Comparison of ENCODE assay signal across 23 cellular contexts in the genomic region with DNA sequence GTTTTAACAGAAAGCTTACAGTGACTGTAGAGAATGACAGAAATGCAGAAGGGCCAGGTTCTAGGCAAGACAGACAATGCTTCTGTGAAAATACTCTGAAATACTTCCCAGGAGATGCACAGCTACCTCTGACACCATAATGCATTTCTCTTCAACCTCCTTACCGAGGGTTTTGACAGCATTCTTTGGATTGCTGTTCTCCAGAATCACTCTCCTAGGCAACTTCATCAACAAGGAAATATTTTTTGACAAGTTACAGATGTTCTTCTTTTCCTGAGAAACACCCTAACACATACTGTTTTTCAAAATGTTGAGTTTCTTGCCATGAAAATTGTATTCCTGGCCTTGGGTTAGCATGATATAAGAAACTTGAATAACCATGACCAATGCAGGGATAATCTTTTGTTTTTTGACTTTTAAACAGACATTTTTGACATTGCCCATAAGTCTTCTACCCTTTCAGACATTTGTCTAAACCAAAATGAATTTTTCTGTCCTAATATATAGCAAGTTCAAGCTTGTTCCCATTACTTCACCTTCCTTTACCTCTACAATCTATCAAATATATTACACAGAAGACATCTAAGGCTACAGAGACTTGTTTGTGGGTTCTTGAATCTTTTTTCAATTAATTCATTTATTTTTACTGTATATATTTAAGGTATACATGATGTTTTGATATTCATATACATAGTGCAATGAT.
DNase-seq lines count a peak whose midpoint lies in the region; ATAC-seq and TF ChIP-seq lines count a peak whose summit lies in the region.
"Had no signal": no experiment of that assay in that cellular context is flagged by ENCODE, and none has a peak within 500 bp of the region (broad histone marks: within the 10 kb centered on the region; RNA-seq: fewer than 3 reads in every experiment).

No MANE protein-coding gene starts in this region.

- H3K4me3 ChIP-seq in left ventricle myocardium inferior: no peak overlapping the region
- H3K4me3 ChIP-seq: A549, coronary artery, PC-9, SJCRH30 had no signal

- ATAC-seq in GM19455 (IDR thresholded peaks at IDR 0.05; ENCODE audit: unreplicated experiment): no peak
- ATAC-seq: A549 had no signal

- no peak for TF ChIP-seq CTCF in HFFc6 (IDR thresholded peaks at IDR 0.05)
- TF ChIP-seq CTCF in chondrocyte (IDR thresholded peaks at IDR 0.05): no peak
- no peak for TF ChIP-seq CTCF in left ventricle myocardium inferior (IDR thresholded peaks at IDR 0.05; ENCODE audit: borderline replicate concordance)

- no peaks in the 10 kb centered on the region for H3K27me3 ChIP-seq in left ventricle myocardium inferior (ENCODE audit: low read depth)
- H3K27me3 ChIP-seq: SJCRH30 had no signal

- H3K9me3 ChIP-seq in left ventricle myocardium inferior (replicated peaks): no peaks in the 10 kb centered on the region
- H3K9me3 ChIP-seq: A549 had no signal

- H3K4me3 Mint-ChIP-seq in HFFc6 (no peak overlapping the region), chondrocyte (ENCODE audit: unreplicated experiment) (no peak overlapping the region)
- H3K4me3 Mint-ChIP-seq: CD4-positive, alpha-beta T cell; IgD-negative memory B cell had no signal

- no peaks in the 10 kb centered on the region for H3K36me3 Mint-ChIP-seq in HFFc6 (ENCODE audit: low read depth)
- no peaks in the 10 kb centered on the region for H3K36me3 Mint-ChIP-seq in chondrocyte (ENCODE audit: low read depth)
- H3K36me3 Mint-ChIP-seq: IgD-negative memory B cell had no signal

- DNase-seq in AG08395 (ENCODE audit: low spot score) (peak; percentile 63), HFFc6 (peak; percentile 58), chondrocyte (ENCODE audit: low spot score) (no peak), left ventricle myocardium inferior (no peak), GM19240 (ENCODE audit: insufficient read length, low spot score) (no peak), COLO829 (ENCODE audit: low spot score) (no peak)
- no peak for DNase-seq in activated effector memory CD4-positive, alpha-beta T cell treated with anti-CD3 and anti-CD28 coated beads, Interleukin-2, amount 50 U/mL, for 16 hours
- DNase-seq: activated CD4-positive, alpha-beta T cell treated with anti-CD3 and anti-CD28 coated beads, Interleukin-2, amount 50 U/mL, for 4 hours; activated naive CD4-positive, alpha-beta T cell; anterior cingulate cortex; CD4-positive, alpha-beta T cell; H7; NCI-H1694; NCI-H345; occipital lobe; PC-9; right cardiac atrium; SJCRH30; stimulated activated CD4-positive, alpha-beta T cell treated with anti-CD3 and anti-CD28 coated beads, Interleukin-15, amount 100 ng/mL, for 24 hours had no signal

- H3K4me1 ChIP-seq in left ventricle myocardium inferior: no peaks in the 10 kb centered on the region
- H3K4me1 ChIP-seq: A549, SJCRH30 had no signal

- intact Hi-C loops in left ventricle myocardium inferior (cut with micrococcal nuclease): no loop called here

- H3K9me3 Mint-ChIP-seq in HFFc6 (no peaks in the 10 kb centered on the region; the same call in 1 of the 2 replicates), chondrocyte (ENCODE audit: low read depth) (peaks cover 8% of the 10 kb centered on the region)
- H3K9me3 Mint-ChIP-seq: CD4-positive, alpha-beta T cell had no signal

- H3K27me3 Mint-ChIP-seq in HFFc6 (ENCODE audit: insufficient read depth) (peaks cover 3% of the 10 kb centered on the region), chondrocyte (ENCODE audit: low read depth) (no peaks in the 10 kb centered on the region)

- peak overlapping the region; percentile 47 for H3K27ac ChIP-seq in left ventricle myocardium inferior (replicated peaks)
- H3K27ac ChIP-seq: A549, coronary artery, PC-9, SJCRH30 had no signal

- no peaks in the 10 kb centered on the region for H3K36me3 ChIP-seq in left ventricle myocardium inferior
- H3K36me3 ChIP-seq: SJCRH30 had no signal

- peaks cover 20% of the 10 kb centered on the region for H3K4me1 Mint-ChIP-seq in HFFc6 (ENCODE audit: low read depth)
- H3K4me1 Mint-ChIP-seq in chondrocyte (ENCODE audit: low read depth): peaks cover 23% of the 10 kb centered on the region

- H3K27ac Mint-ChIP-seq in HFFc6 (peak overlapping the region; percentile 69; the same call in 1 of the 2 replicates), chondrocyte (ENCODE audit: unreplicated experiment) (peak overlapping the region; percentile 84)
- H3K27ac Mint-ChIP-seq: CD4-positive, alpha-beta T cell had no signal

Comparison
In these comparisons a context has a peak if more than half of its experiments do, and no peak if none do; other contexts are left out.
1. DNase-seq: peak in AG08395 (single experiment) and HFFc6 (single experiment); none in chondrocyte (single experiment), left ventricle myocardium inferior (single experiment), GM19240 (single experiment), COLO829 (single experiment) and activated effector memory CD4-positive, alpha-beta T cell treated with anti-CD3 and anti-CD28 coated beads, Interleukin-2, amount 50 U/mL, for 16 hours (single experiment).